In the genomic region with DNA sequence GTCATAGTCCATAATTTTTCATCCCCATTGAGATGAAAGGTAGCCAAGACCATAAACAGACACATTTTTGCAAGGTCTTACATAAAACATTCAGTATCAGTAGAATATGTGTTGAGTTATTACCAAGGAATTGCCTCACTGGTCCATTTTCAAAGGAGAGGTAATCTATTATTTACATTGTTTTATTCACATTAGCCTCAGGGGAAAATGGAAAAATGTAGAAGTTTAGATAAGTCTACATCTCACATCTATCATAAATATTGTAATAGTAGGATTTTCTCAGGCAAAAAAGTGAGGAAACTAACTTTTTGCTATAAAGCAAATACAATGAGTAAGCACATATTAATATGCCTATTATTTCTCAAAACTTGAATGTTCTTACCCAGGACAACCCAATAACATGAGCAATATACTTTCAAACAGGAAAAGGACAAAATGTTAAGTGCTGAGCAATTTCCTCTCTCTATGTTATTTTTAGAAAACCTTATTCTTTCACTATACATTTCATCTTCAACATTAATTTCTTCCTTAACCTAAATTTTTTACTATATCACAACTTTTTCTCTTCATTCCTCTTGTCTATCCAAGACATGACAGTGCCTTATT, we compare ENCODE assay signal across 20 cellular contexts.
DNase-seq lines count a peak whose midpoint lies in the region; ATAC-seq and TF ChIP-seq lines count a peak whose summit lies in the region.
"Had no signal": no experiment of that assay in that cellular context is flagged by ENCODE, and none has a peak within 500 bp of the region (broad histone marks: within the 10 kb centered on the region; RNA-seq: fewer than 3 reads in every experiment).

No MANE protein-coding gene starts in this region.

- no peaks in the 10 kb centered on the region for H3K4me1 ChIP-seq in fibroblast of lung (ENCODE audit: control insufficient read depth, extremely low read depth, insufficient read depth, low read length)
- peaks cover 37% of the 10 kb centered on the region for H3K4me1 ChIP-seq in skeletal muscle satellite cell (ENCODE audit: control insufficient read depth, insufficient read depth, low read length)
- no peaks in the 10 kb centered on the region for H3K4me1 ChIP-seq in testis
- H3K4me1 ChIP-seq: BE2C, breast epithelium, HAP-1, thyroid gland had no signal

- H3K9ac ChIP-seq in fibroblast of lung (ENCODE audit: insufficient read depth, low read length) (no peak overlapping the region), skeletal muscle satellite cell (ENCODE audit: low read depth, low read length) (peak overlapping the region; percentile 65)

- H3K4me3 ChIP-seq in fibroblast of lung (replicated peaks in 1 of 4; ENCODE audit: control extremely low read depth in 1 of 4, insufficient read depth in 1 of 4, low read depth in 3 of 4, low read length in 4 of 4) (no peak overlapping the region), skeletal muscle satellite cell (ENCODE audit: low read length) (peak overlapping the region; percentile 45), testis (no peak overlapping the region)
- H3K4me3 ChIP-seq: breast epithelium, dorsolateral prefrontal cortex, HAP-1, thyroid gland had no signal

- TF ChIP-seq POLR2A in testis (IDR thresholded peaks at IDR 0.05), result no peak

- H2AFZ ChIP-seq in fibroblast of lung (ENCODE audit: low read length), result no peak overlapping the region

- peak; percentile 43; the same call in 1 of the 3 replicates for ATAC-seq in SK-N-SH treated with all-trans-retinoic acid at 6 μM for 48 hours
- no peak for ATAC-seq in HG02840 (IDR thresholded peaks at IDR 0.05; ENCODE audit: low FRiP score, unreplicated experiment)

- TF ChIP-seq CTCF in fibroblast of lung (conservative IDR thresholded peaks at IDR 0.05 in 1 of 2, IDR thresholded peaks at IDR 0.05 in 1 of 2; ENCODE audit: low read depth in 1 of 2, low read length in 2 of 2) (no peak), testis (IDR thresholded peaks at IDR 0.05) (no peak)

- H3K4me2 ChIP-seq in fibroblast of lung (ENCODE audit: extremely low read depth, insufficient read depth, low read length), result no peak overlapping the region
- H3K4me2 ChIP-seq in skeletal muscle satellite cell (ENCODE audit: low read length), result peak overlapping the region; percentile 20

- no peaks in the 10 kb centered on the region for H3K36me3 ChIP-seq in fibroblast of lung (ENCODE audit: control insufficient read depth, insufficient read depth, low read length)
- no peaks in the 10 kb centered on the region for H3K36me3 ChIP-seq in skeletal muscle satellite cell (ENCODE audit: insufficient read depth, low read length)
- H3K36me3 ChIP-seq in testis (ENCODE audit: low read depth, missing control alignments), result no peaks in the 10 kb centered on the region
- H3K36me3 ChIP-seq: BE2C, breast epithelium, HAP-1, thyroid gland had no signal

- no peaks in the 10 kb centered on the region for H3K9me3 ChIP-seq in fibroblast of lung (ENCODE audit: control insufficient read depth, insufficient read depth, low read depth, low read length)
- H3K9me3 ChIP-seq in skeletal muscle satellite cell (replicated peaks; ENCODE audit: low read length), result no peaks in the 10 kb centered on the region
- H3K9me3 ChIP-seq in testis, result no peaks in the 10 kb centered on the region
- H3K9me3 ChIP-seq: BE2C, breast epithelium, HAP-1, thyroid gland had no signal

- H3K79me2 ChIP-seq in fibroblast of lung (ENCODE audit: control insufficient read depth, insufficient read depth, low read length), result no peaks in the 10 kb centered on the region

- intact Hi-C loops in testis (cut with DNase I; ENCODE audit: low total_unique reads), result no loop called here

- H3K27ac ChIP-seq in fibroblast of lung (ENCODE audit: insufficient read depth, low read length) (no peak overlapping the region), testis (no peak overlapping the region)
- H3K27ac ChIP-seq: breast epithelium, dorsolateral prefrontal cortex, thyroid gland had no signal

- no peaks in the 10 kb centered on the region for H3K27me3 ChIP-seq in fibroblast of lung (ENCODE audit: control insufficient read depth, insufficient read depth, low read length)
- H3K27me3 ChIP-seq in skeletal muscle satellite cell (ENCODE audit: control insufficient read depth, insufficient read depth, low read length), result no peaks in the 10 kb centered on the region
- no peaks in the 10 kb centered on the region for H3K27me3 ChIP-seq in testis
- H3K27me3 ChIP-seq: BE2C, breast epithelium, thyroid gland had no signal

- DNase-seq in HCEC 1CT, result peak; percentile 77
- peak; percentile 24 for DNase-seq in fibroblast of lung (ENCODE audit: low read depth in 2 of 2)
- no peak for DNase-seq in COLO829 (ENCODE audit: low spot score)
- DNase-seq in testis, result no peak
- DNase-seq: activated CD4-positive, alpha-beta T cell treated with anti-CD3 and anti-CD28 coated beads for 4 hours; activated naive CD8-positive, alpha-beta T cell treated with anti-CD3 and anti-CD28 coated beads, Interleukin-2, amount 10 ng/mL, durations not matched to agents 7 days and 5 days; BE2C; dorsolateral prefrontal cortex; midbrain; NCI-H1436 treated with DMSO at 0.1 percent for 48 hours; NCI-H69; nephron progenitor cell; posterior cingulate gyrus; stimulated activated naive CD4-positive, alpha-beta T cell treated with Interleukin-2 at 50 U/mL for 16 hours; thyroid gland had no signal

- H4K20me1 ChIP-seq in fibroblast of lung (ENCODE audit: control insufficient read depth, extremely low read depth, insufficient read depth, low read length), result no peaks in the 10 kb centered on the region

TF ChIP-seq in SK-N-SH treated with all-trans-retinoic acid at 6 μM for 48 hours, 23 proteins besides CTCF, POLR2A, EP300 and RAD21:
- TF ChIP-seq ZNF565 (CRISPR knock-in tag; conservative IDR thresholded peaks at IDR 0.05; ENCODE audit: low read depth) (no peak), ARNTL (CRISPR knock-in tag; IDR thresholded peaks at IDR 0.05; ENCODE audit: borderline replicate concordance, low read depth) (no peak), TOX (CRISPR knock-in tag; IDR thresholded peaks at IDR 0.05; ENCODE audit: borderline replicate concordance) (no peak), BACH2 (CRISPR knock-in tag; IDR thresholded peaks at IDR 0.05; ENCODE audit: borderline replicate concordance) (no peak), RARB (CRISPR knock-in tag; IDR thresholded peaks at IDR 0.05) (no peak), SNAI2 (CRISPR knock-in tag; IDR thresholded peaks at IDR 0.05) (no peak), CSDC2 (CRISPR knock-in tag; IDR thresholded peaks at IDR 0.05) (no peak), TCF4 (CRISPR knock-in tag; IDR thresholded peaks at IDR 0.05; ENCODE audit: borderline replicate concordance) (no peak)
- TF ChIP-seq, protein P1, sequence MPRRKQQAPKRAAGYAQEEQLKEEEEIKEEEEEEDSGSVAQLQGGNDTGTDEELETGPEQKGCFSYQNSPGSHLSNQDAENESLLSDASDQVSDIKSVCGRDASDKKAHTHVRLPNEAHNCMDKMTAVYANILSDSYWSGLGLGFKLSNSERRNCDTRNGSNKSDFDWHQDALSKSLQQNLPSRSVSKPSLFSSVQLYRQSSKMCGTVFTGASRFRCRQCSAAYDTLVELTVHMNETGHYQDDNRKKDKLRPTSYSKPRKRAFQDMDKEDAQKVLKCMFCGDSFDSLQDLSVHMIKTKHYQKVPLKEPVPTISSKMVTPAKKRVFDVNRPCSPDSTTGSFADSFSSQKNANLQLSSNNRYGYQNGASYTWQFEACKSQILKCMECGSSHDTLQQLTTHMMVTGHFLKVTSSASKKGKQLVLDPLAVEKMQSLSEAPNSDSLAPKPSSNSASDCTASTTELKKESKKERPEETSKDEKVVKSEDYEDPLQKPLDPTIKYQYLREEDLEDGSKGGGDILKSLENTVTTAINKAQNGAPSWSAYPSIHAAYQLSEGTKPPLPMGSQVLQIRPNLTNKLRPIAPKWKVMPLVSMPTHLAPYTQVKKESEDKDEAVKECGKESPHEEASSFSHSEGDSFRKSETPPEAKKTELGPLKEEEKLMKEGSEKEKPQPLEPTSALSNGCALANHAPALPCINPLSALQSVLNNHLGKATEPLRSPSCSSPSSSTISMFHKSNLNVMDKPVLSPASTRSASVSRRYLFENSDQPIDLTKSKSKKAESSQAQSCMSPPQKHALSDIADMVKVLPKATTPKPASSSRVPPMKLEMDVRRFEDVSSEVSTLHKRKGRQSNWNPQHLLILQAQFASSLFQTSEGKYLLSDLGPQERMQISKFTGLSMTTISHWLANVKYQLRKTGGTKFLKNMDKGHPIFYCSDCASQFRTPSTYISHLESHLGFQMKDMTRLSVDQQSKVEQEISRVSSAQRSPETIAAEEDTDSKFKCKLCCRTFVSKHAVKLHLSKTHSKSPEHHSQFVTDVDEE (CRISPR knock-in tag; IDR thresholded peaks at IDR 0.05), result no peak
- TF ChIP-seq, protein P2, sequence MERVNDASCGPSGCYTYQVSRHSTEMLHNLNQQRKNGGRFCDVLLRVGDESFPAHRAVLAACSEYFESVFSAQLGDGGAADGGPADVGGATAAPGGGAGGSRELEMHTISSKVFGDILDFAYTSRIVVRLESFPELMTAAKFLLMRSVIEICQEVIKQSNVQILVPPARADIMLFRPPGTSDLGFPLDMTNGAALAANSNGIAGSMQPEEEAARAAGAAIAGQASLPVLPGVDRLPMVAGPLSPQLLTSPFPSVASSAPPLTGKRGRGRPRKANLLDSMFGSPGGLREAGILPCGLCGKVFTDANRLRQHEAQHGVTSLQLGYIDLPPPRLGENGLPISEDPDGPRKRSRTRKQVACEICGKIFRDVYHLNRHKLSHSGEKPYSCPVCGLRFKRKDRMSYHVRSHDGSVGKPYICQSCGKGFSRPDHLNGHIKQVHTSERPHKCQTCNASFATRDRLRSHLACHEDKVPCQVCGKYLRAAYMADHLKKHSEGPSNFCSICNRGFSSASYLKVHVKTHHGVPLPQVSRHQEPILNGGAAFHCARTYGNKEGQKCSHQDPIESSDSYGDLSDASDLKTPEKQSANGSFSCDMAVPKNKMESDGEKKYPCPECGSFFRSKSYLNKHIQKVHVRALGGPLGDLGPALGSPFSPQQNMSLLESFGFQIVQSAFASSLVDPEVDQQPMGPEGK (CRISPR knock-in tag; IDR thresholded peaks at IDR 0.05; ENCODE audit: borderline replicate concordance), result no peak

Comparison
In these comparisons a context has a peak if more than half of its experiments do, and no peak if none do; other contexts are left out.
1. DNase-seq: peak in HCEC 1CT (single experiment) and fibroblast of lung (2 of 2); none in COLO829 (single experiment) and testis (single experiment).